Comparison of ENCODE assay signal across 1 cellular context in the genomic region with DNA sequence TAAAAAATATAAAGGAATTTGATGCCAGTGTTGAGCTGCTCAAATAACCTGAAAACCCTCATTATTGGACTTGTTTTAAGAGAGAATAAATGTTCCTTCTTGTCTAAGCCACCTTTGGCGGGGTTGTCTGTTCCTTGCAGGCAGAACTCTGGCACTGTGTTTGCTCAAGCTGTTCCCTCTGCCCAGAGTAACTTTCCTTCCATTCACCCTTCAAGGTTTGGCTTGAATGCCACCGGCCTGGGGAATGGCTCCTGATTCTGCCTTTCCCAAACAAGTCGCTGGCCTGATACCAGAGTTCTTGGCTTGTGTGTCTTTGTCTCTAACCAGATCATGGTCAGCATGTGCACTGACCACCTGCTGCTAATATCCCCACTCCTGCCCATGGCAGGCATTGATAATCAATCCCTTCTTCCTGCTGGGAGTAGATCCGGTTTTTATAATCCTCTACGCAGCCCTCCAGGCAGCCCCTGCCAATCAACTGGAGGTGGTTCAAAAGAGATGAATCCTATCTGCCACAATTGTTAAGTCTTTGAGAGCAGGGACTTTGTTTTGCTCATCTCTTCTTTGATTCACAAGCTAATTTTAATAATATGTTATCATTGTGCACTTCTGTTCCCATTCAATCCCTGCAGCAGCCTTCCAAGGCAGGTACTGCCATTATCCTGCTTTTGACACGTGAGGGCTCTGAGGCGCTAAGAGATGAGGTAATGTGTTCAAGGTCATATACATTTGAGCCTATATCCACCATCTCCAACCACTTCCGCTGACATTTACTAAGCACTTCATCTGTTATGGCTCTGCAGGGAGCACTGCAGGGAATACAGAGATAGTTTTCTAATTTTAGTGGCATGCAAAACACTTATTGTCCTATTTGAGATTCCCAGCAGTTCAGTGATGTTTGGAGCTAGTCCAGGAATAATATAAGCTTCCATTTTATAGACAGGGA.
TF ChIP-seq lines count a peak whose summit lies in the region.

No MANE protein-coding gene starts in this region.

TF ChIP-seq in HepG2, 621 proteins besides CTCF, POLR2A, EP300 and RAD21:
- peak; percentile 79 for TF ChIP-seq BHLHE40 (IDR thresholded peaks at IDR 0.05; ENCODE audit: low read length)
- TF ChIP-seq GABPA (IDR thresholded peaks at IDR 0.05; ENCODE audit: low read depth, low read length), result no peak
- TF ChIP-seq GABPA (CRISPR knock-in tag; IDR thresholded peaks at IDR 0.05; ENCODE audit: low read depth), result peak; percentile 51
- no peak for TF ChIP-seq PRDM4 (CRISPR knock-in tag; IDR thresholded peaks at IDR 0.05; ENCODE audit: borderline replicate concordance)
- TF ChIP-seq, protein P1, sequence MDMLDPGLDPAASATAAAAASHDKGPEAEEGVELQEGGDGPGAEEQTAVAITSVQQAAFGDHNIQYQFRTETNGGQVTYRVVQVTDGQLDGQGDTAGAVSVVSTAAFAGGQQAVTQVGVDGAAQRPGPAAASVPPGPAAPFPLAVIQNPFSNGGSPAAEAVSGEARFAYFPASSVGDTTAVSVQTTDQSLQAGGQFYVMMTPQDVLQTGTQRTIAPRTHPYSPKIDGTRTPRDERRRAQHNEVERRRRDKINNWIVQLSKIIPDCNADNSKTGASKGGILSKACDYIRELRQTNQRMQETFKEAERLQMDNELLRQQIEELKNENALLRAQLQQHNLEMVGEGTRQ (IDR thresholded peaks at IDR 0.05; ENCODE audit: low read depth, low read length), result peak; percentile 32; the same call in 1 of the 2 replicates
- TF ChIP-seq, protein P1 (CRISPR knock-in tag; IDR thresholded peaks at IDR 0.05; ENCODE audit: borderline replicate concordance), result no peak; the same call in 1 of the 2 replicates
- 0 out of 2 replicates have a peak, but pooled peaks have one; percentile 19 for TF ChIP-seq ZNF607 (CRISPR knock-in tag; IDR thresholded peaks at IDR 0.05; ENCODE audit: borderline replicate concordance)
- TF ChIP-seq ZNF614 (CRISPR knock-in tag; IDR thresholded peaks at IDR 0.05; ENCODE audit: borderline replicate concordance), result no peak
- TF ChIP-seq, protein P2, sequence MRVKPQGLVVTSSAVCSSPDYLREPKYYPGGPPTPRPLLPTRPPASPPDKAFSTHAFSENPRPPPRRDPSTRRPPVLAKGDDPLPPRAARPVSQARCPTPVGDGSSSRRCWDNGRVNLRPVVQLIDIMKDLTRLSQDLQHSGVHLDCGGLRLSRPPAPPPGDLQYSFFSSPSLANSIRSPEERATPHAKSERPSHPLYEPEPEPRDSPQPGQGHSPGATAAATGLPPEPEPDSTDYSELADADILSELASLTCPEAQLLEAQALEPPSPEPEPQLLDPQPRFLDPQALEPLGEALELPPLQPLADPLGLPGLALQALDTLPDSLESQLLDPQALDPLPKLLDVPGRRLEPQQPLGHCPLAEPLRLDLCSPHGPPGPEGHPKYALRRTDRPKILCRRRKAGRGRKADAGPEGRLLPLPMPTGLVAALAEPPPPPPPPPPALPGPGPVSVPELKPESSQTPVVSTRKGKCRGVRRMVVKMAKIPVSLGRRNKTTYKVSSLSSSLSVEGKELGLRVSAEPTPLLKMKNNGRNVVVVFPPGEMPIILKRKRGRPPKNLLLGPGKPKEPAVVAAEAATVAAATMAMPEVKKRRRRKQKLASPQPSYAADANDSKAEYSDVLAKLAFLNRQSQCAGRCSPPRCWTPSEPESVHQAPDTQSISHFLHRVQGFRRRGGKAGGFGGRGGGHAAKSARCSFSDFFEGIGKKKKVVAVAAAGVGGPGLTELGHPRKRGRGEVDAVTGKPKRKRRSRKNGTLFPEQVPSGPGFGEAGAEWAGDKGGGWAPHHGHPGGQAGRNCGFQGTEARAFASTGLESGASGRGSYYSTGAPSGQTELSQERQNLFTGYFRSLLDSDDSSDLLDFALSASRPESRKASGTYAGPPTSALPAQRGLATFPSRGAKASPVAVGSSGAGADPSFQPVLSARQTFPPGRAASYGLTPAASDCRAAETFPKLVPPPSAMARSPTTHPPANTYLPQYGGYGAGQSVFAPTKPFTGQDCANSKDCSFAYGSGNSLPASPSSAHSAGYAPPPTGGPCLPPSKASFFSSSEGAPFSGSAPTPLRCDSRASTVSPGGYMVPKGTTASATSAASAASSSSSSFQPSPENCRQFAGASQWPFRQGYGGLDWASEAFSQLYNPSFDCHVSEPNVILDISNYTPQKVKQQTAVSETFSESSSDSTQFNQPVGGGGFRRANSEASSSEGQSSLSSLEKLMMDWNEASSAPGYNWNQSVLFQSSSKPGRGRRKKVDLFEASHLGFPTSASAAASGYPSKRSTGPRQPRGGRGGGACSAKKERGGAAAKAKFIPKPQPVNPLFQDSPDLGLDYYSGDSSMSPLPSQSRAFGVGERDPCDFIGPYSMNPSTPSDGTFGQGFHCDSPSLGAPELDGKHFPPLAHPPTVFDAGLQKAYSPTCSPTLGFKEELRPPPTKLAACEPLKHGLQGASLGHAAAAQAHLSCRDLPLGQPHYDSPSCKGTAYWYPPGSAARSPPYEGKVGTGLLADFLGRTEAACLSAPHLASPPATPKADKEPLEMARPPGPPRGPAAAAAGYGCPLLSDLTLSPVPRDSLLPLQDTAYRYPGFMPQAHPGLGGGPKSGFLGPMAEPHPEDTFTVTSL (CRISPR knock-in tag; IDR thresholded peaks at IDR 0.05; ENCODE audit: borderline replicate concordance), result no peak
- TF ChIP-seq NCOA2 (CRISPR knock-in tag; IDR thresholded peaks at IDR 0.05), result no peak
- 0 out of 2 replicates have a peak, but pooled peaks have one; percentile 19 for TF ChIP-seq HOXA3 (CRISPR knock-in tag; IDR thresholded peaks at IDR 0.05)
- no peak for TF ChIP-seq RELA (CRISPR knock-in tag; IDR thresholded peaks at IDR 0.05)
- no peak for TF ChIP-seq ZNF572 (CRISPR knock-in tag; IDR thresholded peaks at IDR 0.05)
TF ChIP-seq in HepG2: peak in this region for 5.
